ENCODE assay signal across 15 cellular contexts in genomic region chr14:104245075-104245474, GRCh38.
DNase-seq lines count a peak whose midpoint lies in the region; ATAC-seq and TF ChIP-seq lines count a peak whose summit lies in the region.
"Had no signal": no experiment of that assay in that cellular context is flagged by ENCODE, and none has a peak within 500 bp of the region (broad histone marks: within the 10 kb centered on the region; RNA-seq: fewer than 3 reads in every experiment).

No MANE protein-coding gene starts in this region.

- H3K27ac ChIP-seq in right atrium auricular region (no peak overlapping the region), spleen (no peak overlapping the region), lower lobe of right lung (no peak overlapping the region)
- H3K27ac ChIP-seq: HL-60 had no signal

- no peak overlapping the region for H3K4me3 ChIP-seq in right atrium auricular region
- no peak overlapping the region for H3K4me3 ChIP-seq in spleen
- H3K4me3 ChIP-seq in lower lobe of right lung, result no peak overlapping the region
- H3K4me3 ChIP-seq: GM12878 had no signal

- intact Hi-C loops in cardiac septum (cut with DNase I) (no loop called here), spleen (cut with DNase I; ENCODE audit: low total_unique reads) (no loop called here), lower lobe of right lung (cut with DNase I) (no loop called here)

- H3K9me3 ChIP-seq in right atrium auricular region (peaks cover 4 to 23% of the 10 kb centered on the region in 2 donors), spleen (peaks cover 0 to 34% (median 16%) of the 10 kb centered on the region in 8 donors), lower lobe of right lung (peaks cover 6% of the 10 kb centered on the region)

- no peaks in the 10 kb centered on the region for H3K27me3 ChIP-seq in right atrium auricular region
- H3K27me3 ChIP-seq in spleen (replicated peaks in 1 of 7), result peaks cover 0 to 15% (median 0%) of the 10 kb centered on the region in 7 donors
- no peaks in the 10 kb centered on the region for H3K27me3 ChIP-seq in lower lobe of right lung (ENCODE audit: low read depth)

- TF ChIP-seq POLR2A in spleen (IDR thresholded peaks at IDR 0.05), result no peak

- TF ChIP-seq CTCF in right atrium auricular region (IDR thresholded peaks at IDR 0.05) (no peak), spleen (IDR thresholded peaks at IDR 0.05 in 8 of 11, conservative IDR thresholded peaks at IDR 0.05 in 3 of 11) (no peak), lower lobe of right lung (IDR thresholded peaks at IDR 0.05) (no peak)

- H3K36me3 ChIP-seq in right atrium auricular region (no peaks in the 10 kb centered on the region), spleen (no peaks in the 10 kb centered on the region), lower lobe of right lung (no peaks in the 10 kb centered on the region)

- peak; percentile 59 for DNase-seq in cardiac septum (ENCODE audit: low spot score)
- no peak for DNase-seq in right atrium auricular region (ENCODE audit: low spot score)
- peak; percentile 40 for DNase-seq in islet precursor cell
- peak; percentile 16 for DNase-seq in spleen
- DNase-seq in lower lobe of right lung, result no peak
- DNase-seq: C1 segment of cervical spinal cord, Calu3, DMS 273 treated with DMSO at 0.1 percent for 48 hours, DMS79, HCEC 1CT, HFFc6 had no signal

- 74 to 93% (median 83%) methylated on average over 3 of the region's 3 CpGs for WGBS in spleen, 5 donors

- ATAC-seq in SK-N-SH treated with all-trans-retinoic acid at 6 μM for 48 hours (no peak), HG03457 (IDR thresholded peaks at IDR 0.05; ENCODE audit: unreplicated experiment) (no peak), lower lobe of right lung (no peak)
- ATAC-seq: GM12878 had no signal

- no peaks in the 10 kb centered on the region for H3K4me1 ChIP-seq in right atrium auricular region
- H3K4me1 ChIP-seq in spleen, result peaks cover 0 to 5% (median 0%) of the 10 kb centered on the region in 6 donors
- no peaks in the 10 kb centered on the region for H3K4me1 ChIP-seq in lower lobe of right lung

TF ChIP-seq in SK-N-SH treated with all-trans-retinoic acid at 6 μM for 48 hours, 23 proteins besides CTCF, POLR2A, EP300 and RAD21:
- TF ChIP-seq CSRNP3 (CRISPR knock-in tag; IDR thresholded peaks at IDR 0.05) (no peak), ZC3H10 (CRISPR knock-in tag; IDR thresholded peaks at IDR 0.05) (no peak), ARNTL (CRISPR knock-in tag; IDR thresholded peaks at IDR 0.05; ENCODE audit: borderline replicate concordance, low read depth) (no peak), ZNF70 (CRISPR knock-in tag; IDR thresholded peaks at IDR 0.05) (no peak), GLIS3 (CRISPR knock-in tag; IDR thresholded peaks at IDR 0.05) (no peak)

Comparison
In these comparisons a context has a peak if more than half of its experiments do, and no peak if none do; other contexts are left out.
1. DNase-seq: peak in cardiac septum (single experiment), islet precursor cell (single experiment) and spleen (single experiment); none in right atrium auricular region (single experiment) and lower lobe of right lung (single experiment).